10 cellular contexts compared by ENCODE assay signal in the genomic region with DNA sequence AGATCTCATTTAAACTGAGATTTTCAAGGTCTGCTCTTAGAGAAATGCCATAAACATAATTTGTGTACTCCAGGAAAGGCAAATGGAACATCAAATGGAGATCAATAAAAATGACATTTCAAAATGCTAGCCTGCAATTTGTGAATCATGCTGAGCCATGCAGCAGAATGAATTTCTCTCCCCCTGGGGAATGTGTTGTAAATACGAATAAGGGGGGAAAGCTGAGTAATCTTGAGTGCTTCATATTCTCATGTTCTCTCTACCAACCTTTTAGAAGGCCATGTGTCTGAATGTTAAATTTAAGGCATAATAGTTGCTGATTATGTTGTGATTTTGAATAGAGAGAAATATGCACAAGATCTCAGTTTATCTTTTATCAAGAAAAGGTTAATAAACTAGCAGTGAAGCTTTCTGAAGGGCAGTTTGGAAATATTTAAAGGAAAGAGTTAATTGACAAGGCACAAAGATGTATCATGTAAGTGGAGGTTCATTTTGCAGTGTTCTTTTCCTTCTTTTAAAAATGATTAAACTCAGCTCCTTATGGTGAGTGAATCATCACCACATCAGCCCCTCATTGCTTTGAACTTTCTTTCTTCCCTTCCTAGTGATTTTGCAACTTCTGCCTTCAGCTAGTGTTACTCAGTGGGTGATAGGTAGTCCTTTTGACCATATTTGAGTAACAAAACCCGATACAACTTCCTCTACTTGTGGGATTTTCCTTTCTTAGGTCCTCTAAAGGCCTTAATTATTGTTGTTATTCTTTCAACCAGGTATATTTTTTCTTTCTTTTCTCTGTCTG. TPM values are rescaled to one million over a fixed set of nuclear protein-coding genes. Genes with fewer than 3 reads are reported as not detected.
A peak's percentile ranks its signal among the peaks of the same experiment; 100 is the strongest.
DNase-seq lines count a peak whose midpoint lies in the region; ATAC-seq, FAIRE-seq and TF ChIP-seq lines count a peak whose summit lies in the region.
"Had no signal": no experiment of that assay in that cellular context is flagged by ENCODE, and none has a peak within 500 bp of the region (broad histone marks: within the 10 kb centered on the region; RNA-seq: fewer than 3 reads in every experiment).

No MANE protein-coding gene starts in this region.

- BruUV-seq in PC-3 (replicated peaks; lab: Mats Ljungman, UMichigan) (no TSS peak), endothelial cell of umbilical vein (replicated peaks; lab: Mats Ljungman, UMichigan) (no TSS peak)

- no peaks in the 10 kb centered on the region for H3K9me3 ChIP-seq in PC-3 (ENCODE audit: low read length)
- no peaks in the 10 kb centered on the region for H3K9me3 ChIP-seq in endothelial cell of umbilical vein (replicated peaks; ENCODE audit: control insufficient read depth, insufficient read depth, low read length)

- TF ChIP-seq CTCF in GM13977 (IDR thresholded peaks at IDR 0.05; ENCODE audit: extremely low read depth, insufficient read depth, missing control alignments): no peak
- no peak for TF ChIP-seq CTCF in PC-3 (conservative IDR thresholded peaks at IDR 0.05; ENCODE audit: low read depth, low read length)
- TF ChIP-seq CTCF in endothelial cell of umbilical vein (IDR thresholded peaks at IDR 0.05; ENCODE audit: extremely low read depth in 1 of 2, insufficient read depth in 1 of 2, low read depth in 1 of 2, low read length in 2 of 2): no peak

- FAIRE-seq in endothelial cell of umbilical vein (lab: Jason Lieb, UNC): peak; percentile 33
- FAIRE-seq: endometrium had no signal

- H4K20me1 ChIP-seq in PC-3 (ENCODE audit: low read length) (no peaks in the 10 kb centered on the region), endothelial cell of umbilical vein (replicated peaks; ENCODE audit: control insufficient read depth, extremely low read depth, insufficient read depth, low read length) (no peaks in the 10 kb centered on the region)

- H3K27ac ChIP-seq in PC-3 (ENCODE audit: low read length) (peak overlapping the region; percentile 84), endothelial cell of umbilical vein (ENCODE audit: insufficient read depth, low read depth, low read length) (no peak overlapping the region)
- H3K27ac ChIP-seq: WERI-Rb-1 had no signal

- H2AFZ ChIP-seq in PC-3 (ENCODE audit: low read length) (peak overlapping the region; percentile 11; the same call in 1 of the 2 replicates), endothelial cell of umbilical vein (ENCODE audit: low read depth, low read length) (no peak overlapping the region)

- no peaks in the 10 kb centered on the region for H3K9me2 ChIP-seq in PC-3 (replicated peaks; ENCODE audit: low read length)

- no peak for TF ChIP-seq POLR2A in endothelial cell of umbilical vein (IDR thresholded peaks at IDR 0.05; ENCODE audit: low read depth, low read length)

- H3K27me3 ChIP-seq in PC-3 (ENCODE audit: low read length) (no peaks in the 10 kb centered on the region), endothelial cell of umbilical vein (ENCODE audit: control insufficient read depth in 2 of 2, insufficient read depth in 2 of 2, low read length in 2 of 2) (no peaks in the 10 kb centered on the region)

- in situ Hi-C loops in ACHN (cut with HindIII; ENCODE audit: low pct_ligation_motif_present, low pct_unique_long_range_greater_than_20kb, low sequenced_read_pairs) (no loop called here), GM13977 (cut with MboI; ENCODE audit: low pct_unique_long_range_greater_than_20kb, low sequenced_read_pairs, unreplicated experiment) (no loop called here)

- dilution Hi-C loops in endothelial cell of umbilical vein (cut with MboI; ENCODE audit: extremely low pct_ligation_motif_present, low sequenced_read_pairs): no loop called here

- CTCF ChIA-PET in PC-3 (lab: Charles Lee) (interaction anchor here (0.6 kb wide), 2 partner anchors 93 to 802 kb away, joined by 3 to 4 read pairs; no protein-coding TSS in a partner anchor), endothelial cell of umbilical vein (lab: Charles Lee) (interaction anchor here (0.8 to 2.2 kb wide), 5 partner anchors 8 to 448 kb away, joined by 3 to 9 read pairs (median 3); a partner anchor contains a TSS)

- H3K4me1 ChIP-seq in PC-3 (ENCODE audit: insufficient read depth, low read length) (peaks cover 27% of the 10 kb centered on the region), endothelial cell of umbilical vein (ENCODE audit: control insufficient read depth, extremely low read depth, insufficient read depth, low read length) (no peaks in the 10 kb centered on the region)

- peak overlapping the region; percentile 46 for H3K4me3 ChIP-seq in PC-3 (ENCODE audit: low read length)
- H3K4me3 ChIP-seq in endothelial cell of umbilical vein (replicated peaks in 1 of 3; ENCODE audit: insufficient read depth in 1 of 3, low read depth in 1 of 3, low read length in 3 of 3): no peak overlapping the region

- no peaks in the 10 kb centered on the region for H3K9me1 ChIP-seq in endothelial cell of umbilical vein (replicated peaks; ENCODE audit: control insufficient read depth, extremely low read depth, insufficient read depth, low read length)

- H3K4me2 ChIP-seq in PC-3 (ENCODE audit: low read length) (peak overlapping the region; percentile 50), endothelial cell of umbilical vein (ENCODE audit: insufficient read depth, low read length) (no peak overlapping the region)

- H3K79me2 ChIP-seq in PC-3 (ENCODE audit: low read length) (no peaks in the 10 kb centered on the region; the same call in 1 of the 2 replicates), endothelial cell of umbilical vein (ENCODE audit: control insufficient read depth, insufficient read depth, low read length) (no peaks in the 10 kb centered on the region)

- intact Hi-C loops in PC-3 (cut with micrococcal nuclease) (no loop called here), endothelial cell of umbilical vein (cut with micrococcal nuclease) (no loop called here), posterior cingulate gyrus (cut with DNase I) (no loop called here)

- POLR2A ChIA-PET in PC-3 (lab: Charles Lee; ENCODE audit: unreplicated experiment) (interaction anchor here (0.6 kb wide), 1 partner anchor 8 kb away, joined by 6 read pairs; no protein-coding TSS in a partner anchor), endothelial cell of umbilical vein (lab: Charles Lee) (no interaction called here)

- peak; percentile 73 for ATAC-seq in PC-3
- ATAC-seq in GM19035 (IDR thresholded peaks at IDR 0.05; ENCODE audit: unreplicated experiment): no peak
- ATAC-seq in HG03139 (IDR thresholded peaks at IDR 0.05; ENCODE audit: unreplicated experiment): no peak

- DNase-seq in ACHN (peak; percentile 67), GM13977 (ENCODE audit: low spot score) (peak; percentile 25), PC-3 (peak; percentile 80), endothelial cell of umbilical vein (ENCODE audit: low read depth, low spot score) (no peak), NK-92 (lab: John Stamatoyannopoulos, UW; ENCODE audit: unreplicated experiment) (no peak), posterior cingulate gyrus (no peak)
- DNase-seq: WERI-Rb-1 had no signal

- H3F3A ChIP-seq in PC-3 (ENCODE audit: low read length, unreplicated experiment): no peaks in the 10 kb centered on the region

- no peaks in the 10 kb centered on the region for H3K36me3 ChIP-seq in PC-3 (ENCODE audit: low read depth, low read length)
- H3K36me3 ChIP-seq in endothelial cell of umbilical vein (ENCODE audit: control insufficient read depth in 2 of 2, extremely low read depth in 1 of 2, insufficient read depth in 2 of 2, low read length in 2 of 2): peaks cover 2% of the 10 kb centered on the region in 2 experiments

- H3K9ac ChIP-seq in PC-3 (ENCODE audit: low read length) (peak overlapping the region; percentile 51), endothelial cell of umbilical vein (replicated peaks; ENCODE audit: extremely low read depth, insufficient read depth, low read length) (no peak overlapping the region)

TF ChIP-seq in endothelial cell of umbilical vein, 7 proteins besides CTCF, POLR2A, EP300 and RAD21:
- no peak for TF ChIP-seq EZH2 (IDR thresholded peaks at IDR 0.05; ENCODE audit: borderline replicate concordance, low read depth, low read length, severe bottlenecking)
- TF ChIP-seq FOS (IDR thresholded peaks at IDR 0.05; ENCODE audit: borderline replicate concordance, insufficient read depth, low read length): no peak
- no peak for TF ChIP-seq JUN (IDR thresholded peaks at IDR 0.05; ENCODE audit: borderline replicate concordance, insufficient read depth, insufficient read length, low read depth)
- TF ChIP-seq MYC (IDR thresholded peaks at IDR 0.05; ENCODE audit: low read depth, low read length): no peak
- TF ChIP-seq POLR2AphosphoS5 (IDR thresholded peaks at IDR 0.05; ENCODE audit: insufficient read depth, low read depth, low read length): no peak
- TF ChIP-seq GATA2 (IDR thresholded peaks at IDR 0.05; ENCODE audit: insufficient read depth, insufficient read length, low read depth, low read length): no peak
- TF ChIP-seq, protein P1, sequence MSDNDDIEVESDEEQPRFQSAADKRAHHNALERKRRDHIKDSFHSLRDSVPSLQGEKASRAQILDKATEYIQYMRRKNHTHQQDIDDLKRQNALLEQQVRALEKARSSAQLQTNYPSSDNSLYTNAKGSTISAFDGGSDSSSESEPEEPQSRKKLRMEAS (IDR thresholded peaks at IDR 0.05; ENCODE audit: insufficient read depth, insufficient read length): no peak

RNA-seq across cellular contexts. Expression of a gene that starts 8.0 kb away (rescaled TPM):
- total RNA-seq in PC-3 (2014; rRNA removed) (6.5 and 6.8 TPM in 2 replicates), endothelial cell of umbilical vein (9.9 and 10.9 TPM in 2 replicates)
- polyA plus RNA-seq in endothelial cell of umbilical vein: 6.6 TPM in 2 replicates
- polyA plus RNA-seq in endothelial cell of umbilical vein (2011; cell fraction: cytosol; rRNA removed): 4.5 TPM in 2 replicates
- 26.6 and 27.2 TPM in 2 replicates for polyA plus RNA-seq in endothelial cell of umbilical vein (2011; cell fraction: nucleus; rRNA removed)
- polyA plus RNA-seq in endothelial cell of umbilical vein (2012): 5.1 and 7.6 TPM in 2 replicates
- polyA minus RNA-seq in endothelial cell of umbilical vein: 6.7 and 7.7 TPM in 2 replicates
- polyA minus RNA-seq in endothelial cell of umbilical vein (2011; cell fraction: cytosol; rRNA and poly(A)+ RNA removed): 5.1 TPM
- polyA minus RNA-seq in endothelial cell of umbilical vein (2011; cell fraction: nucleus; rRNA and poly(A)+ RNA removed): 20.6 and 30.6 TPM in 2 replicates

RNA-seq across cellular contexts. Expression of a gene that starts 56.5 kb away (rescaled TPM):
- total RNA-seq in PC-3 (2014; rRNA removed): 11.3 and 14.5 TPM in 2 replicates
- total RNA-seq in endothelial cell of umbilical vein: 23.5 and 32.1 TPM in 2 replicates
- 4.9 and 7.6 TPM in 2 replicates for polyA plus RNA-seq in endothelial cell of umbilical vein
- polyA plus RNA-seq in endothelial cell of umbilical vein (2011; cell fraction: cytosol; rRNA removed): 6.8 and 8.9 TPM in 2 replicates
- polyA plus RNA-seq in endothelial cell of umbilical vein (2011; cell fraction: nucleus; rRNA removed): 67.1 and 71.9 TPM in 2 replicates
- 13.1 and 21.1 TPM in 2 replicates for polyA plus RNA-seq in endothelial cell of umbilical vein (2012)
- polyA minus RNA-seq in endothelial cell of umbilical vein: 9.1 and 12.2 TPM in 2 replicates
- polyA minus RNA-seq in endothelial cell of umbilical vein (2011; cell fraction: cytosol; rRNA and poly(A)+ RNA removed): 4.2 TPM
- 20.1 and 28.1 TPM in 2 replicates for polyA minus RNA-seq in endothelial cell of umbilical vein (2011; cell fraction: nucleus; rRNA and poly(A)+ RNA removed)

Comparison
In these comparisons a context has a peak if more than half of its experiments do, and no peak if none do; other contexts are left out.
1. DNase-seq: peak in ACHN (single experiment), GM13977 (single experiment) and PC-3 (single experiment); none in endothelial cell of umbilical vein (single experiment), NK-92 (single experiment) and posterior cingulate gyrus (0 of 10).